In genomic region chr6:105992315-105992961, GRCh38 we compare ENCODE assay signal across 8 cellular contexts.
DNase-seq lines count a peak whose midpoint lies in the region; ATAC-seq and TF ChIP-seq lines count a peak whose summit lies in the region.

No MANE protein-coding gene starts in this region.

- no peaks in the 10 kb centered on the region for H3K9me3 Mint-ChIP-seq in activated CD4-positive, alpha-beta T cell treated with anti-CD3 and anti-CD28 coated beads for 36 hours (ENCODE audit: low read depth)

- peak overlapping the region; percentile 76 to 84 for H3K9ac ChIP-seq in colonic mucosa (ENCODE audit: low read depth in 2 of 2, low read length in 2 of 2)

- H3K36me3 ChIP-seq in colonic mucosa (no peaks in the 10 kb centered on the region), left lung (no peaks in the 10 kb centered on the region)

- peak; percentile 57 for ATAC-seq in GM18870 (IDR thresholded peaks at IDR 0.05; ENCODE audit: unreplicated experiment)
- peak; percentile 72 for ATAC-seq in HG03097 (IDR thresholded peaks at IDR 0.05; ENCODE audit: low FRiP score, unreplicated experiment)
- ATAC-seq in activated CD4-positive, alpha-beta T cell treated with anti-CD3 and anti-CD28 coated beads for 36 hours: peak; percentile 93
- peak; percentile 96 for ATAC-seq in left lung

- peak overlapping the region; percentile 91 for H3K27ac Mint-ChIP-seq in activated CD4-positive, alpha-beta T cell treated with anti-CD3 and anti-CD28 coated beads for 36 hours

- POLR2A ChIA-PET in AG04449 (lab: Yijun Ruan, JAX): interaction anchor here (1.0 kb wide), 1 partner anchor 190 kb away, joined by 4 read pairs; no protein-coding TSS in a partner anchor
- POLR2A ChIA-PET in activated CD4-positive, alpha-beta T cell treated with anti-CD3 and anti-CD28 coated beads for 36 hours (lab: Charles Lee): interaction anchor here (1.0 to 2.5 kb wide), 2 partner anchors 10 to 92 kb away, joined by 11 to 17 read pairs; no protein-coding TSS in a partner anchor

- H3K27me3 Mint-ChIP-seq in activated CD4-positive, alpha-beta T cell treated with anti-CD3 and anti-CD28 coated beads for 36 hours: peaks cover 61% of the 10 kb centered on the region

- peak overlapping the region; percentile 48 for H3K27ac ChIP-seq in colonic mucosa
- peak overlapping the region in 1 of 2 donors; percentile 21 for H3K27ac ChIP-seq in left lung

- CTCF ChIA-PET in AG04449 (lab: Yijun Ruan, JAX): interaction anchor here (0.7 to 2.0 kb wide), 8 partner anchors 8 to 561 kb away, joined by 3 to 8 read pairs (median 4); no protein-coding TSS in a partner anchor
- CTCF ChIA-PET in activated CD4-positive, alpha-beta T cell treated with anti-CD3 and anti-CD28 coated beads for 36 hours (lab: Charles Lee): interaction anchor here (0.6 to 6.4 kb wide), 15 partner anchors 9 to 341 kb away, joined by 3 to 49 read pairs (median 4); partner anchors contain the start of gene PRDM1

- H3K4me1 ChIP-seq in colonic mucosa (no peaks in the 10 kb centered on the region), left lung (peaks cover 0 to 33% of the 10 kb centered on the region in 2 donors)

- no peak for DNase-seq in AG04449 (ENCODE audit: low read depth, low spot score)
- peak; percentile 66 for DNase-seq in NCI-H2196 (lab: John Stamatoyannopoulos, UW; ENCODE audit: unreplicated experiment)
- DNase-seq in activated CD4-positive, alpha-beta T cell treated with anti-CD3 and anti-CD28 coated beads for 36 hours: peak; percentile 94
- DNase-seq in colonic mucosa: peak; percentile 87
- peak; percentile 88 to 96 for DNase-seq in left lung
- peak; percentile 86 for DNase-seq in stimulated activated CD4-positive, alpha-beta T cell treated with anti-CD3 and anti-CD28 coated beads, Interleukin-2, amount 100 ng/mL, for 4 hours (ENCODE audit: low read depth)

- H3K36me3 Mint-ChIP-seq in activated CD4-positive, alpha-beta T cell treated with anti-CD3 and anti-CD28 coated beads for 36 hours (ENCODE audit: low read depth): peaks cover 2% of the 10 kb centered on the region

- peaks cover 33% of the 10 kb centered on the region for H3K27me3 ChIP-seq in colonic mucosa
- peaks cover 77 to 96% of the 10 kb centered on the region in 2 donors for H3K27me3 ChIP-seq in left lung

- peak overlapping the region; percentile 88 for H3K4me3 Mint-ChIP-seq in activated CD4-positive, alpha-beta T cell treated with anti-CD3 and anti-CD28 coated beads for 36 hours

- H3K4me1 Mint-ChIP-seq in activated CD4-positive, alpha-beta T cell treated with anti-CD3 and anti-CD28 coated beads for 36 hours: peaks cover 32% of the 10 kb centered on the region

- H3K4me3 ChIP-seq in AG04449 (ENCODE audit: low read depth, low read length): peak overlapping the region; percentile 77
- peak overlapping the region; percentile 63 for H3K4me3 ChIP-seq in colonic mucosa
- peak overlapping the region; percentile 52 to 72 for H3K4me3 ChIP-seq in left lung

- no peak for TF ChIP-seq CTCF in AG04449 (IDR thresholded peaks at IDR 0.05; ENCODE audit: insufficient read depth, low read length, missing control alignments)
- TF ChIP-seq CTCF in colonic mucosa (IDR thresholded peaks at IDR 0.05): no peak
- no peak for TF ChIP-seq CTCF in left lung (IDR thresholded peaks at IDR 0.05)

- H3K9me3 ChIP-seq in colonic mucosa: no peaks in the 10 kb centered on the region
- H3K9me3 ChIP-seq in left lung: no peaks in the 10 kb centered on the region

- intact Hi-C loops in activated CD4-positive, alpha-beta T cell treated with anti-CD3 and anti-CD28 coated beads for 36 hours (cut with DNase I, micrococcal nuclease): loop anchor here (1.0 to 10.0 kb wide), 11 partner anchors 11 to 522 kb away; partner anchors contain the start of gene ATG5 (in 1 of the 2)
- intact Hi-C loops in colonic mucosa (cut with DNase I) (loop anchor here (10.0 kb wide), 1 partner anchor 102 kb away; no protein-coding TSS in a partner anchor), left lung (cut with DNase I) (loop anchor here in 1 of 2 donors (10.0 kb wide), 1 partner anchor 92 kb away; the partner anchor contains the start of gene PRDM1)
